Comparison of ENCODE assay signal across 28 cellular contexts in the genomic region with DNA sequence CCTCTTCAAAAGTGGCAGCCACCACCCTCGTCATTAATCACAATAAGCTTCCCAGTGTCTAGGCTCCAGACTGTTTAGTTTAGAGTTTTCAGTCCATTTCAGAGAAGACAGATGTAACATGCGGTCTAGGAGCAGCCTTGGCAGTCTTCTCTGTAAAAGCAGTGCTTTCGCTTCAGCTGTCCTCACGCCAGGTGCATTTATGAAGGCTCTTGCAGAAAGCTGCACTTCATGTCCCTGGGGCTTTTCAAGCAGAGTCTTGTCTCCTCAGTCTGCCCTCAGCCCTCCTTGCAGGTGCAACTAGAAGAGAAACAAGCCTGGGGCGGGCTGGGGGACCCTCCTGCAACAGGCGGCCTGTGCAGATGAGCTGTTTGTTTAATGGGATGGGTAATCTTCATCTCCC.
DNase-seq lines count a peak whose midpoint lies in the region; ATAC-seq and TF ChIP-seq lines count a peak whose summit lies in the region.
"Had no signal": no experiment of that assay in that cellular context is flagged by ENCODE, and none has a peak within 500 bp of the region (broad histone marks: within the 10 kb centered on the region; RNA-seq: fewer than 3 reads in every experiment).

No MANE protein-coding gene starts in this region.

- H3K4me1 ChIP-seq in SJCRH30 (peaks cover 39% of the 10 kb centered on the region), PC-3 (ENCODE audit: insufficient read depth, low read length) (no peaks in the 10 kb centered on the region)
- H3K4me1 ChIP-seq: upper lobe of right lung had no signal

- POLR2A ChIA-PET in PC-3 (lab: Charles Lee; ENCODE audit: unreplicated experiment), result no interaction called here

- H3K27me3 ChIP-seq in SJCRH30, result no peaks in the 10 kb centered on the region
- H3K27me3 ChIP-seq in PC-3 (ENCODE audit: low read length), result no peaks in the 10 kb centered on the region; the same call in 1 of the 2 replicates
- H3K27me3 ChIP-seq: upper lobe of right lung had no signal

- no peaks in the 10 kb centered on the region for H3K79me2 ChIP-seq in PC-3 (ENCODE audit: low read length)

- BruUV-seq in PC-3 (replicated peaks; lab: Mats Ljungman, UMichigan), result no TSS peak

- H3K9me3 Mint-ChIP-seq in type B pancreatic cell, result no peaks in the 10 kb centered on the region
- H3K9me3 Mint-ChIP-seq: activated CD4-positive, alpha-beta memory T cell treated with anti-CD3 and anti-CD28 coated beads for 36 hours; T-helper 2 cell treated with Interferon-gamma antibody and Interleukin-4, amounts not matched to agents 5 μg/mL and 100 μg/mL, for 36 hours had no signal

- H3F3A ChIP-seq in PC-3 (ENCODE audit: low read length, unreplicated experiment), result no peaks in the 10 kb centered on the region

- no peak overlapping the region for H3K4me3 Mint-ChIP-seq in type B pancreatic cell
- H3K4me3 Mint-ChIP-seq: activated CD4-positive, alpha-beta memory T cell treated with anti-CD3 and anti-CD28 coated beads for 36 hours; CD4-positive, CD25-positive, alpha-beta regulatory T cell; memory B cell; T-helper 2 cell treated with Interferon-gamma antibody and Interleukin-4, amounts not matched to agents 5 μg/mL and 100 μg/mL, for 36 hours had no signal

- H3K9me3 ChIP-seq in SJCRH30 (replicated peaks), result no peaks in the 10 kb centered on the region
- H3K9me3 ChIP-seq in PC-3 (ENCODE audit: low read length), result no peaks in the 10 kb centered on the region
- H3K9me3 ChIP-seq: upper lobe of right lung had no signal

- DNase-seq in DMS153 (lab: John Stamatoyannopoulos, UW), result peak; percentile 27
- DNase-seq in DMS153 treated with DMSO at 0.1 percent for 48 hours (lab: John Stamatoyannopoulos, UW; ENCODE audit: unreplicated experiment), result no peak
- peak; percentile 83 for DNase-seq in NCI-H1105 treated with DMSO at 0.1 percent for 48 hours (lab: John Stamatoyannopoulos, UW)
- DNase-seq in NCI-H2171 (lab: John Stamatoyannopoulos, UW), result peak; percentile 42
- DNase-seq in SJCRH30, result peak; percentile 71 to 84
- no peak for DNase-seq in type B pancreatic cell (ENCODE audit: extremely low spot score, unreplicated experiment)
- no peak for DNase-seq in NCI-H69 (lab: John Stamatoyannopoulos, UW)
- no peak for DNase-seq in PC-3
- DNase-seq: 8988T; activated CD4-positive, alpha-beta memory T cell treated with anti-CD3 and anti-CD28 coated beads for 36 hours; activated CD4-positive, alpha-beta T cell treated with anti-CD3 and anti-CD28 coated beads for 1 hour; activated naive CD4-positive, alpha-beta T cell; caudate nucleus; CD4-positive, CD25-positive, alpha-beta regulatory T cell; effector CD8-positive, alpha-beta T cell; H7; NCI-H1092; retina; SHP77 treated with DMSO at 0.1 percent for 48 hours; stimulated activated naive CD4-positive, alpha-beta T cell; upper lobe of right lung had no signal

- no peaks in the 10 kb centered on the region for H3K9me2 ChIP-seq in PC-3 (replicated peaks; ENCODE audit: low read length)

- H3K27me3 Mint-ChIP-seq in type B pancreatic cell, result peaks cover 23% of the 10 kb centered on the region
- H3K27me3 Mint-ChIP-seq: CD4-positive, CD25-positive, alpha-beta regulatory T cell; memory B cell had no signal

- intact Hi-C loops in PC-3 (cut with micrococcal nuclease), result no loop called here

- CTCF ChIA-PET in PC-3 (lab: Charles Lee), result no interaction called here

- H3K4me1 Mint-ChIP-seq in type B pancreatic cell (ENCODE audit: unreplicated experiment), result peaks cover 5% of the 10 kb centered on the region
- H3K4me1 Mint-ChIP-seq: CD4-positive, CD25-positive, alpha-beta regulatory T cell; memory B cell had no signal

- no peaks in the 10 kb centered on the region for H4K20me1 ChIP-seq in PC-3 (ENCODE audit: low read length)

- no peak overlapping the region for H3K27ac ChIP-seq in SJCRH30
- no peak overlapping the region for H3K27ac ChIP-seq in PC-3 (ENCODE audit: low read length)
- H3K27ac ChIP-seq: coronary artery, epithelial cell of prostate, upper lobe of right lung had no signal

- ATAC-seq in PC-3, result no peak
- ATAC-seq: left lobe of liver, Panc1, upper lobe of right lung had no signal

- H3K4me3 ChIP-seq in SJCRH30, result no peak overlapping the region
- no peak overlapping the region for H3K4me3 ChIP-seq in PC-3 (ENCODE audit: low read length)
- H3K4me3 ChIP-seq: coronary artery, smooth muscle cell, upper lobe of right lung had no signal

- H3K9ac ChIP-seq in PC-3 (ENCODE audit: low read length), result no peak overlapping the region

- no peak overlapping the region for H2AFZ ChIP-seq in PC-3 (ENCODE audit: low read length)

- TF ChIP-seq CTCF in type B pancreatic cell (conservative IDR thresholded peaks at IDR 0.05), result no peak
- TF ChIP-seq CTCF in PC-3 (conservative IDR thresholded peaks at IDR 0.05; ENCODE audit: low read depth, low read length), result no peak

- H3K4me2 ChIP-seq in PC-3 (ENCODE audit: low read length), result no peak overlapping the region
- H3K4me2 ChIP-seq: smooth muscle cell had no signal

- H3K27ac Mint-ChIP-seq in type B pancreatic cell, result no peak overlapping the region
- H3K27ac Mint-ChIP-seq: activated CD4-positive, alpha-beta memory T cell treated with anti-CD3 and anti-CD28 coated beads for 36 hours; CD4-positive, CD25-positive, alpha-beta regulatory T cell; memory B cell; T-helper 2 cell treated with Interferon-gamma antibody and Interleukin-4, amounts not matched to agents 5 μg/mL and 100 μg/mL, for 36 hours had no signal

- H3K36me3 ChIP-seq in SJCRH30, result no peaks in the 10 kb centered on the region
- H3K36me3 ChIP-seq in PC-3 (ENCODE audit: low read depth, low read length), result no peaks in the 10 kb centered on the region
- H3K36me3 ChIP-seq: upper lobe of right lung had no signal

- H3K36me3 Mint-ChIP-seq in type B pancreatic cell, result no peaks in the 10 kb centered on the region
- H3K36me3 Mint-ChIP-seq: activated CD4-positive, alpha-beta memory T cell treated with anti-CD3 and anti-CD28 coated beads for 36 hours; CD4-positive, CD25-positive, alpha-beta regulatory T cell; memory B cell had no signal

Comparison
In these comparisons a context has a peak if more than half of its experiments do, and no peak if none do; other contexts are left out.
1. DNase-seq: peak in DMS153 (single experiment), NCI-H1105 treated with DMSO at 0.1 percent for 48 hours (single experiment), NCI-H2171 (single experiment) and SJCRH30 (2 of 2); none in DMS153 treated with DMSO at 0.1 percent for 48 hours (single experiment), type B pancreatic cell (single experiment), NCI-H69 (single experiment) and PC-3 (single experiment).